16 cellular contexts compared by ENCODE assay signal in the genomic region with DNA sequence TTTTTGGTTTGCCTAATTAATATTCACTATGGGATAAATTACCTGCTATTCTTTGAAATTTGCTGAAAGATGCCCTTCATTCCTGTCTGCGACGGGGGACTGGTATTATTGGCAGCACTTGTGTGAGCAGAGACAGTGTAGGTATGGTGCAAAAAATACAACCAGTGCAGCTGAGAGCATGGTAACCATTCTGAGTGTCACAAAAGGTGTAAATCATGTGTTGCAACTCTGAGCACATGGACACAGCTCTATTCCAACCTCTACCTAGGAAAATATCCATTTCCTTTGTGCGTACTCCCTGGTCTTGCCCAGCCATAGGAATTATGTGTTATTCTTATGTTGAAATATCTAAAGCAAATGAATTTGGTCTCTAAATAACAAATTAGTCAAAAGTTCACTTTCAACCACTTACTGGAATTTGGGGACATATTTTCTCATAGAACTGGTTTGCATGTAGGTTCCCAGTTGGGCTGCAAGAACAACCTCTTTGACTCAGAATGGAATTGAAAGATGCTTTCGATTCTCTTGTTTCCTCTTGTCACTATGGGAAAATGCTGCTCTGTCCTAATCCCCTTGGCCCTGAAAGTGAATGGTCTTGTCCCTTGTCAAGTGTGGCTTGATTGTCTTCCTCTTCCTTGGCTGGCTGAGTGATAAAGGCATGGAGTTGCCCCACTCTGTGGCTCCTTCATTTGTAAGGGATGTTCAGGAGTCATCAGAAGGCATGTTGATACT. TPM values are rescaled to one million over a fixed set of nuclear protein-coding genes. Genes with fewer than 3 reads are reported as not detected.
DNase-seq lines count a peak whose midpoint lies in the region; ATAC-seq, FAIRE-seq and TF ChIP-seq lines count a peak whose summit lies in the region.
"Had no signal": no experiment of that assay in that cellular context is flagged by ENCODE, and none has a peak within 500 bp of the region (broad histone marks: within the 10 kb centered on the region; RNA-seq: fewer than 3 reads in every experiment).

No MANE protein-coding gene starts in this region.

- BruUV-seq in HepG2 (replicated peaks; lab: Mats Ljungman, UMichigan): no TSS peak

- peak; percentile 73 for ATAC-seq in GM19035 (IDR thresholded peaks at IDR 0.05; ENCODE audit: unreplicated experiment)
- ATAC-seq in GM21825 (IDR thresholded peaks at IDR 0.05; ENCODE audit: unreplicated experiment): peak; percentile 87
- ATAC-seq in HG03280 (IDR thresholded peaks at IDR 0.05; ENCODE audit: unreplicated experiment): peak; percentile 78
- ATAC-seq in HepG2: no peak
- ATAC-seq: activated naive CD8-positive, alpha-beta T cell treated with anti-CD3 and anti-CD28 coated beads, Interleukin-2, amount 50 U/mL, for 24 hours; Panc1 had no signal

- no peaks in the 10 kb centered on the region for H3K4me1 ChIP-seq in HepG2 (ENCODE audit: insufficient read depth, low read length)
- H3K4me1 ChIP-seq: colonic mucosa, parathyroid adenoma had no signal

- TF ChIP-seq POLR2A in HepG2 (IDR thresholded peaks at IDR 0.05; ENCODE audit: insufficient read depth in 1 of 2, low read depth in 2 of 2, low read length in 2 of 2): no peak

- no peak for TF ChIP-seq RAD21 in HepG2 (CRISPR knock-in tag; IDR thresholded peaks at IDR 0.05)

- intact Hi-C loops in HepG2 (cut with micrococcal nuclease; ENCODE audit: unreplicated experiment): no loop called here

- FAIRE-seq in HepG2 (lab: Jason Lieb, UNC): no peak

- in situ Hi-C loops in HepG2 (cut with HindIII; ENCODE audit: extremely low pct_ligation_motif_present, low pct_unique_long_range_greater_than_20kb): no loop called here

- H3K9me3 ChIP-seq in HepG2 (ENCODE audit: low read length): no peaks in the 10 kb centered on the region
- H3K9me3 ChIP-seq: colonic mucosa had no signal

- no peak overlapping the region for H3K9ac ChIP-seq in HepG2 (ENCODE audit: insufficient read depth, low read depth, low read length)
- H3K9ac ChIP-seq: parathyroid adenoma had no signal

- 0 out of 2 replicates have a peak overlapping the region, but pooled peaks have one; percentile 34 for H3K4me3 ChIP-seq in GM08714 (ENCODE audit: low read length)
- no peak overlapping the region for H3K4me3 ChIP-seq in HepG2 (replicated peaks in 1 of 3; ENCODE audit: insufficient read depth in 1 of 3, low read depth in 2 of 3, low read length in 3 of 3)
- H3K4me3 ChIP-seq: colonic mucosa had no signal

- no peak for DNase-seq in HepG2 (ENCODE audit: low spot score)
- no peak for DNase-seq in COLO668 (lab: John Stamatoyannopoulos, UW; ENCODE audit: unreplicated experiment)
- DNase-seq in GOT3 (lab: John Stamatoyannopoulos, UW): no peak
- DNase-seq in AG20443 (ENCODE audit: low spot score): no peak
- DNase-seq: activated naive CD8-positive, alpha-beta T cell treated with anti-CD3 and anti-CD28 coated beads, Interleukin-2, amount 50 U/mL, for 24 hours; colonic mucosa; DMS153; mesenchymal stem cell; T1000 had no signal

- H3K27me3 ChIP-seq in HepG2 (ENCODE audit: control insufficient read depth in 1 of 2, insufficient read depth in 2 of 2, low read length in 2 of 2): no peaks in the 10 kb centered on the region; a peak in 1 of 5 replicates
- H3K27me3 ChIP-seq: colonic mucosa had no signal

- WGBS in HepG2 (ENCODE audit: low lambda C conversion rate): 9% methylated on average over 4 of the region's 4 CpGs

- H3K36me3 ChIP-seq in HepG2 (replicated peaks in 1 of 2; ENCODE audit: control insufficient read depth in 1 of 2, insufficient read depth in 2 of 2, low read length in 2 of 2): no peaks in the 10 kb centered on the region
- H3K36me3 ChIP-seq: colonic mucosa had no signal

- no peak overlapping the region for H3K27ac ChIP-seq in HepG2 (ENCODE audit: extremely low read length, insufficient read depth, low read length)
- H3K27ac ChIP-seq: colonic mucosa, HL-60, parathyroid adenoma had no signal

- CTCF ChIA-PET in HepG2 (lab: Yijun Ruan, JAX; ENCODE audit: low intra/inter-chr PET ratio, low total read pairs): no interaction called here

- no peak for TF ChIP-seq CTCF in HepG2 (CRISPR knock-in tag; IDR thresholded peaks at IDR 0.05)

- H4K20me1 ChIP-seq in HepG2 (ENCODE audit: insufficient read depth, low read length): no peaks in the 10 kb centered on the region

- H2AFZ ChIP-seq in HepG2 (ENCODE audit: low read length): no peak overlapping the region
- H2AFZ ChIP-seq: parathyroid adenoma had no signal

- H3K4me2 ChIP-seq in HepG2 (ENCODE audit: low read depth, low read length): no peak overlapping the region

- no peaks in the 10 kb centered on the region for H3K79me2 ChIP-seq in HepG2 (ENCODE audit: insufficient read depth, low read length)
- H3K79me2 ChIP-seq: parathyroid adenoma had no signal

- TF ChIP-seq EP300 in HepG2 (IDR thresholded peaks at IDR 0.05; ENCODE audit: low read depth in 2 of 2, low read length in 2 of 2) (no peak), HepG2 (CRISPR knock-in tag; IDR thresholded peaks at IDR 0.05; ENCODE audit: borderline replicate concordance) (no peak)

- POLR2A ChIA-PET in HepG2 (lab: Yijun Ruan, JAX): no interaction called here

TF ChIP-seq in HepG2, 621 proteins besides CTCF, POLR2A, EP300 and RAD21:
- TF ChIP-seq DNMT1 (CRISPR knock-in tag; IDR thresholded peaks at IDR 0.05) (no peak), HOXD1 (CRISPR knock-in tag; IDR thresholded peaks at IDR 0.05) (no peak), REXO4 (CRISPR knock-in tag; IDR thresholded peaks at IDR 0.05; ENCODE audit: borderline replicate concordance) (no peak), ZKSCAN8 (CRISPR knock-in tag; IDR thresholded peaks at IDR 0.05; ENCODE audit: borderline replicate concordance) (no peak), HNRNPH1 (optimal IDR thresholded peaks at IDR 0.05; ENCODE audit: low read depth, low read length) (no peak), MIXL1 (CRISPR knock-in tag; IDR thresholded peaks at IDR 0.05) (no peak), ZNF333 (CRISPR knock-in tag; IDR thresholded peaks at IDR 0.05; ENCODE audit: borderline replicate concordance) (no peak), SMARCE1 (IDR thresholded peaks at IDR 0.05; ENCODE audit: borderline replicate concordance) (no peak), ZNF17 (CRISPR knock-in tag; IDR thresholded peaks at IDR 0.05) (no peak), ZKSCAN1 (IDR thresholded peaks at IDR 0.05; ENCODE audit: low read length) (no peak), SOX13 (IDR thresholded peaks at IDR 0.05) (no peak), SOX13 (CRISPR knock-in tag; conservative IDR thresholded peaks at IDR 0.05 in 1 of 2, IDR thresholded peaks at IDR 0.05 in 1 of 2) (no peak), CREB1 (IDR thresholded peaks at IDR 0.05) (no peak), CREB1 (CRISPR knock-in tag; IDR thresholded peaks at IDR 0.05) (no peak), SAFB2 (CRISPR knock-in tag; IDR thresholded peaks at IDR 0.05; ENCODE audit: borderline replicate concordance, low read depth) (no peak), ZNF335 (CRISPR knock-in tag; IDR thresholded peaks at IDR 0.05) (no peak), ZNF562 (CRISPR knock-in tag; IDR thresholded peaks at IDR 0.05; ENCODE audit: borderline replicate concordance) (no peak)
- TF ChIP-seq, protein P1, sequence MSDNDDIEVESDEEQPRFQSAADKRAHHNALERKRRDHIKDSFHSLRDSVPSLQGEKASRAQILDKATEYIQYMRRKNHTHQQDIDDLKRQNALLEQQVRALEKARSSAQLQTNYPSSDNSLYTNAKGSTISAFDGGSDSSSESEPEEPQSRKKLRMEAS (IDR thresholded peaks at IDR 0.05): no peak
TF ChIP-seq in HepG2: peak in this region for 0.

RNA-seq across cellular contexts. Expression of gene CELF2, which starts 57.0 kb away (rescaled TPM):
- total RNA-seq in HepG2 (2016; rRNA removed; fragmentation: Illumina TruSeq; extraction: Trizol): not detected in 2 replicates
- total RNA-seq in HepG2 (2016; cell fraction: cytosol; rRNA removed; fragmentation: Illumina TruSeq; extraction: Trizol; ENCODE audit: low read depth): not detected in 2 replicates
- not detected in 2 replicates for total RNA-seq in HepG2 (2016; cell fraction: insoluble cytoplasmic fraction; rRNA removed; fragmentation: Illumina TruSeq; extraction: Trizol)
- total RNA-seq in HepG2 (2016; cell fraction: membrane; rRNA removed; fragmentation: Illumina TruSeq; extraction: Trizol): not detected in 2 replicates
- total RNA-seq in HepG2 (2016; cell fraction: nucleus; rRNA removed; fragmentation: Illumina TruSeq; extraction: Trizol): not detected in 2 replicates
- not detected in 2 replicates for polyA plus RNA-seq in HepG2 (2011; rRNA removed)
- not detected in 2 replicates for polyA plus RNA-seq in HepG2 (2011; cell fraction: cytosol; rRNA removed)
- polyA plus RNA-seq in HepG2 (2011; cell fraction: nucleus; rRNA removed): 0.02 and 0.14 TPM in 2 replicates
- polyA plus RNA-seq in HepG2 (2012): not detected in 2 replicates
- not detected in 2 replicates for polyA plus RNA-seq in HepG2 (2016; cell fraction: cytosol; fragmentation: Illumina TruSeq; extraction: Trizol; ENCODE audit: low read depth)
- not detected in 2 replicates for polyA plus RNA-seq in HepG2 (2016; cell fraction: insoluble cytoplasmic fraction; fragmentation: Illumina TruSeq; extraction: Trizol; ENCODE audit: low read depth)
- polyA plus RNA-seq in HepG2 (2016; cell fraction: membrane; fragmentation: Illumina TruSeq; extraction: Trizol; ENCODE audit: low read depth): not detected in 2 replicates
- polyA plus RNA-seq in HepG2 (2016; cell fraction: nucleus; fragmentation: Illumina TruSeq; extraction: Trizol; ENCODE audit: insufficient read depth, low read depth): not detected in 2 replicates
- polyA minus RNA-seq in HepG2 (2011; rRNA and poly(A)+ RNA removed; ENCODE audit: low replicate concordance): 0.23 TPM in 1 of 2 replicates, not detected in the other
- not detected in 2 replicates for polyA minus RNA-seq in HepG2 (2011; cell fraction: cytosol; rRNA and poly(A)+ RNA removed)
- not detected in 2 replicates for polyA minus RNA-seq in HepG2 (2011; cell fraction: nucleus; rRNA and poly(A)+ RNA removed)
